In genomic region chr1:13732971-13733667, GRCh38 we compare ENCODE assay signal across 10 cellular contexts. TPM values are rescaled to one million over a fixed set of nuclear protein-coding genes. Genes with fewer than 3 reads are reported as not detected.
DNase-seq lines count a peak whose midpoint lies in the region; ATAC-seq lines count a peak whose summit lies in the region.
"Had no signal": no experiment of that assay in that cellular context is flagged by ENCODE, and none has a peak within 500 bp of the region (broad histone marks: within the 10 kb centered on the region; RNA-seq: fewer than 3 reads in every experiment).

No MANE protein-coding gene starts in this region.

- no peak for ATAC-seq in activated T-cell treated with anti-CD3 and anti-CD28 coated beads, Interleukin-2, amount 50 U/mL, for 4 hours
- ATAC-seq in stimulated activated naive B cell treated with anti-CD40 and anti-IgM and Interleukin-4, amounts not matched to agents 10 μg/mL and 1 μg/mL and 100 μg/mL, for 72 hours (replicated peaks) = no peak

- H3K4me1 Mint-ChIP-seq in activated T-cell treated with anti-CD3 and anti-CD28 coated beads, Interleukin-2, amount 50 U/mL, for 4 hours (ENCODE audit: low read depth) = peaks cover 82% of the 10 kb centered on the region
- H3K4me1 Mint-ChIP-seq in T-helper 1 cell treated with Interleukin-12 subunit alpha and Interleukin-12 subunit beta and Interleukin-4 antibody, amounts not matched to agents 30 μg/mL and 1 μg/mL, for 36 hours (ENCODE audit: low read depth) = peaks cover 58% of the 10 kb centered on the region
- peaks cover 37 to 75% of the 10 kb centered on the region in 2 donors for H3K4me1 Mint-ChIP-seq in stimulated activated naive B cell treated with anti-CD40 and anti-IgM and Interleukin-4, amounts not matched to agents 10 μg/mL and 1 μg/mL and 100 μg/mL, for 72 hours

- H3K27ac Mint-ChIP-seq in T-helper 1 cell treated with Interleukin-12 subunit alpha and Interleukin-12 subunit beta and Interleukin-4 antibody, amounts not matched to agents 30 μg/mL and 1 μg/mL, for 36 hours = peak overlapping the region; percentile 99
- H3K27ac Mint-ChIP-seq in stimulated activated naive B cell treated with anti-CD40 and anti-IgM and Interleukin-4, amounts not matched to agents 10 μg/mL and 1 μg/mL and 100 μg/mL, for 72 hours = peak overlapping the region; percentile 86

- H3K36me3 Mint-ChIP-seq in activated T-cell treated with anti-CD3 and anti-CD28 coated beads, Interleukin-2, amount 50 U/mL, for 4 hours (ENCODE audit: insufficient read depth) = peaks cover 11% of the 10 kb centered on the region
- H3K36me3 Mint-ChIP-seq in T-helper 1 cell treated with Interleukin-12 subunit alpha and Interleukin-12 subunit beta and Interleukin-4 antibody, amounts not matched to agents 30 μg/mL and 1 μg/mL, for 36 hours (ENCODE audit: low read depth) = peaks cover 2% of the 10 kb centered on the region
- peaks cover 16 to 40% of the 10 kb centered on the region in 2 donors for H3K36me3 Mint-ChIP-seq in stimulated activated naive B cell treated with anti-CD40 and anti-IgM and Interleukin-4, amounts not matched to agents 10 μg/mL and 1 μg/mL and 100 μg/mL, for 72 hours

- no peak for DNase-seq in activated T-cell treated with anti-CD3 and anti-CD28 coated beads, Interleukin-2, amount 50 U/mL, for 4 hours
- DNase-seq in activated T-cell treated with anti-CD3 and anti-CD28 coated beads, Interleukin-2, amount 50 U/mL, for 48 hours = no peak
- DNase-seq in central memory CD4-positive, alpha-beta T cell = peak; percentile 53
- DNase-seq in stimulated activated naive B cell treated with anti-CD40 and anti-IgM and Interleukin-4, amounts not matched to agents 10 μg/mL and 1 μg/mL and 100 μg/mL, for 72 hours = no peak
- DNase-seq in DMS114 treated with DMSO at 0.1 percent for 48 hours (lab: John Stamatoyannopoulos, UW; ENCODE audit: unreplicated experiment) (no peak), EL (no peak), SKM-1 (lab: John Stamatoyannopoulos, UW; ENCODE audit: unreplicated experiment) (no peak)
- DNase-seq: foreskin fibroblast, NCI-H774 had no signal

- peak overlapping the region; percentile 16 for H3K4me3 Mint-ChIP-seq in activated T-cell treated with anti-CD3 and anti-CD28 coated beads, Interleukin-2, amount 50 U/mL, for 4 hours
- H3K4me3 Mint-ChIP-seq in T-helper 1 cell treated with Interleukin-12 subunit alpha and Interleukin-12 subunit beta and Interleukin-4 antibody, amounts not matched to agents 30 μg/mL and 1 μg/mL, for 36 hours = peak overlapping the region; percentile 54
- peak overlapping the region in 1 of 2 donors; percentile 64 for H3K4me3 Mint-ChIP-seq in stimulated activated naive B cell treated with anti-CD40 and anti-IgM and Interleukin-4, amounts not matched to agents 10 μg/mL and 1 μg/mL and 100 μg/mL, for 72 hours

- H3K9me3 Mint-ChIP-seq in activated T-cell treated with anti-CD3 and anti-CD28 coated beads, Interleukin-2, amount 50 U/mL, for 4 hours = no peaks in the 10 kb centered on the region
- H3K9me3 Mint-ChIP-seq in T-helper 1 cell treated with Interleukin-12 subunit alpha and Interleukin-12 subunit beta and Interleukin-4 antibody, amounts not matched to agents 30 μg/mL and 1 μg/mL, for 36 hours = no peaks in the 10 kb centered on the region
- no peaks in the 10 kb centered on the region for H3K9me3 Mint-ChIP-seq in stimulated activated naive B cell treated with anti-CD40 and anti-IgM and Interleukin-4, amounts not matched to agents 10 μg/mL and 1 μg/mL and 100 μg/mL, for 72 hours

- H3K27me3 Mint-ChIP-seq in activated T-cell treated with anti-CD3 and anti-CD28 coated beads, Interleukin-2, amount 50 U/mL, for 4 hours (ENCODE audit: low read depth) = no peaks in the 10 kb centered on the region
- no peaks in the 10 kb centered on the region for H3K27me3 Mint-ChIP-seq in T-helper 1 cell treated with Interleukin-12 subunit alpha and Interleukin-12 subunit beta and Interleukin-4 antibody, amounts not matched to agents 30 μg/mL and 1 μg/mL, for 36 hours (ENCODE audit: low read depth)
- no peaks in the 10 kb centered on the region for H3K27me3 Mint-ChIP-seq in stimulated activated naive B cell treated with anti-CD40 and anti-IgM and Interleukin-4, amounts not matched to agents 10 μg/mL and 1 μg/mL and 100 μg/mL, for 72 hours

RNA-seq across cellular contexts. Expression of gene PRDM2, which starts 33.1 kb away (rescaled TPM):
- 10 to 100 TPM; 39.7 to 44.5 (median 43.2) TPM for total RNA-seq in activated T-cell treated with anti-CD3 and anti-CD28 coated beads, Interleukin-2, amount 50 U/mL, for 4 hours
